Comparison of ENCODE assay signal across 1 cellular context in the genomic region with DNA sequence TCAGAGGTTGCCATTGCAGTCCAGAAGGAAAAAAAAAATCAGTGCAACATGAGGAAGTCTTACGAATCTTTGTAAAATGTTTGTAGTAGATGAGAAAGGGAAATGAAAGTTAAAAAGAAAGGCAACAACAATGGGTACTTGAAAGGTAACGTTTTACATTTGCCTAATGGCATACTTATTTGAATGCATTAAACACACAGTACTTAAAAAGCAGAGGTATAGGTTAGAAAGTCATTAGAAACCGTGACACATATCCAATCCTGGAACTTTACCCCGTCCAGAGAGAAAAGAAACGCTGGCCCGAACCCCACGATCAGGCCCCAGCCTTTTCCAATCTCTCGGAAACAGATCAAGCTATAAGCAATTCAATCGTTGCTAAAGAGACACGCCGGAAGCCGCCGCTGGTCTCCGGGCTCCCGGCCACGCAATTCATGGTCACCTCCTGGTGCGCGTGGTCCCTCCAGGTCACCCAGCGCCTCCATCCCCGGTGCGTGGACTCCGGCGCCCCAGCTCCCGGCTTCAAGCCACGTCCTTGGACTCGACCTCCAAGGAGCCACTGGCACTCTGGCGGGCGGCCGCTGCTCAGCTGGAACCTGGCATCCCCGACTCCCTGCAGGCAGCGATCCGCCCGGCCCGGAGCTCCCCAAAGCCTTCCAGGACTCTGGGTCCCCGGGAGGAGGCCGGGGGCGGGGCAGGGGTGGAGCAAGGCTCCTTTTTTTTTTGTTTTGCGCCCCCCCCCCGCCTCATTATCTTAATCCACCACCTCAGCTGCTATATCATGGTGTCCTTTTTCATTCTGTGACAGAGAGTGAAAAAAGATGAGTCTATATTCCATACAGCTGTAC.
TF ChIP-seq lines count a peak whose summit lies in the region.

TSS of gene SLC18B1 (minus strand) at position 663 of the 845 bp plus-strand sequence. CDS start at position 482, 181 bp downstream.

TF ChIP-seq in HepG2, 621 proteins besides CTCF, POLR2A, EP300 and RAD21 (continued from another document and continues in another):
- TF ChIP-seq, protein P1, sequence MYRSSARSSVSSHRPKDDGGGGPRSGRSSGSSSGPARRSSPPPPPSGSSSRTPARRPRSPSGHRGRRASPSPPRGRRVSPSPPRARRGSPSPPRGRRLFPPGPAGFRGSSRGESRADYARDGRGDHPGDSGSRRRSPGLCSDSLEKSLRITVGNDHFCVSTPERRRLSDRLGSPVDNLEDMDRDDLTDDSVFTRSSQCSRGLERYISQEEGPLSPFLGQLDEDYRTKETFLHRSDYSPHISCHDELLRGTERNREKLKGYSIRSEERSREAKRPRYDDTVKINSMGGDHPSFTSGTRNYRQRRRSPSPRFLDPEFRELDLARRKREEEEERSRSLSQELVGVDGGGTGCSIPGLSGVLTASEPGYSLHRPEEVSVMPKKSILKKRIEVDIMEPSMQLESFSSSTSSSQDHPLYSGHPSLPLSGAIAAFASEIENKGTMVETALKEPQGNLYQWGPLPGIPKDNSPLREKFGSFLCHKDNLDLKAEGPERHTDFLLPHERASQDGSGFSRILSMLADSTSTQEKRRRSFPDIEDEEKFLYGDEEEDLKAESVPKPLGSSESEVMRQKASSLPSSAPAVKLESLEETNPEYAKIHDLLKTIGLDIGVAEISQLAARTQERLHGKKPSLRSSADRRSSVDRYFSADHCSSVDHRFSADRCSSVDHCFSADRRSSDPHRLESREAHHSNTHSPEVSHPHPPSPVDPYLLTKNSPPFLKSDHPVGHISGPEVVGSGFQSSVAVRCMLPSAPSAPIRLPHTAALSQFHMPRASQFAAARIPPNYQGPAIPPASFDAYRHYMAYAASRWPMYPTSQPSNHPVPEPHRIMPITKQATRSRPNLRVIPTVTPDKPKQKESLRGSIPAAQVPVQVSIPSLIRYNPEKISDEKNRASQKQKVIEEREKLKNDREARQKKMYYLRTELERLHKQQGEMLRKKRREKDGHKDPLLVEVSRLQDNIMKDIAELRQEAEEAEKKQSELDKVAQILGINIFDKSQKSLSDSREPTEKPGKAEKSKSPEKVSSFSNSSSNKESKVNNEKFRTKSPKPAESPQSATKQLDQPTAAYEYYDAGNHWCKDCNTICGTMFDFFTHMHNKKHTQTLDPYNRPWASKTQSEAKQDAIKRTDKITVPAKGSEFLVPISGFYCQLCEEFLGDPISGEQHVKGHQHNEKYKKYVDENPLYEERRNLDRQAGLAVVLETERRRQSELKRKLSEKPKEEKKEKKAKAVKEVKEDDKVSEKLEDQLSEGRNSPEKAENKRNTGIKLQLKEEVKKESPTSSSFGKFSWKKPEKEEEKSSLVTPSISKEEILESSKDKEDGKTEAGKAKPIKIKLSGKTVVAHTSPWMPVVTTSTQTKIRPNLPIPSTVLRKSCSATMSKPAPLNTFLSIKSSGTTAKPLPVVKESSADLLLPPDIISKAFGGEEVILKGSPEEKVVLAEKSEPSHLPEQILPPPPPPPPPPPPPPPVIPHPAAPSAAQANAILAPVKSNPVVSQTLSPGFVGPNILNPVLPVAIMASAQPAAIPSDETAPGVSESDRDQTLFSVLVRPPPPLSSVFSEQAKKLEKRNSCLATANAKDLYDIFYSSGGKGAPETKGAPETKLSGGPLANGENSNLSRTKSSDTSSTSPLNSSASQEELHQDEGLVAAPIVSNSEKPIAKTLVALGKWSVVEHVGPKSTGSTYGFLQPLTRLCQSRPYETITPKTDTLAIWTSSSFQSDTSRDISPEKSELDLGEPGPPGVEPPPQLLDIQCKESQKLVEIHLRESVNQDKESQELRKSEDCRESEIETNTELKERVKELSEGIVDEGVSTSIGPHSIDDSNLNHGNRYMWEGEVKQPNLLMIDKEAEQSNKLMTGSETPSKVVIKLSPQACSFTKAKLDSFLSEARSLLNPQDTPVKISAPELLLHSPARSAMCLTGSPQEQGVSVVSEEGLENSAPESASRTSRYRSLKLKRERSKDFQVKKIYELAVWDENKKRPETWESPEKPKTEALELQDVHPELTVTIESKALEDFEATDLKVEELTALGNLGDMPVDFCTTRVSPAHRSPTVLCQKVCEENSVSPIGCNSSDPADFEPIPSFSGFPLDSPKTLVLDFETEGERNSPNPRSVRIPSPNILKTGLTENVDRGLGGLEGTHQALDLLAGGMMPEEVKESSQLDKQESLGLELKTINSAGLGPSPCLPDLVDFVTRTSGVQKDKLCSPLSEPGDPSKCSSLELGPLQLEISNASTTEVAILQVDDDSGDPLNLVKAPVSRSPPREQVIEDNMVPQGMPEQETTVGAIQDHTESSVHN (CRISPR knock-in tag; IDR thresholded peaks at IDR 0.05), result no peak
- TF ChIP-seq MTA3 (CRISPR knock-in tag; IDR thresholded peaks at IDR 0.05), result no peak
- no peak for TF ChIP-seq EEA1 (CRISPR knock-in tag; IDR thresholded peaks at IDR 0.05; ENCODE audit: borderline replicate concordance)
- no peak for TF ChIP-seq CC2D1A (CRISPR knock-in tag; IDR thresholded peaks at IDR 0.05)
- no peak for TF ChIP-seq REST (IDR thresholded peaks at IDR 0.05; ENCODE audit: borderline replicate concordance in 1 of 2, low read depth in 1 of 2, low read length in 2 of 2)
- TF ChIP-seq POLR2G (IDR thresholded peaks at IDR 0.05; ENCODE audit: low read depth, low read length), result peak; percentile 80; the same call in 1 of the 2 replicates
- TF ChIP-seq ZNF724P (CRISPR knock-in tag; IDR thresholded peaks at IDR 0.05; ENCODE audit: borderline replicate concordance), result 0 out of 2 replicates have a peak, but pooled peaks have one; percentile 20
- no peak; the same call in 1 of the 2 replicates for TF ChIP-seq ZBTB25 (CRISPR knock-in tag; IDR thresholded peaks at IDR 0.05)
- TF ChIP-seq POLR2AphosphoS5 (IDR thresholded peaks at IDR 0.05; ENCODE audit: low read depth, low read length), result peak; percentile 38
- no peak for TF ChIP-seq CENPX (CRISPR knock-in tag; IDR thresholded peaks at IDR 0.05)
- 0 out of 2 replicates have a peak, but pooled peaks have one; percentile 31 for TF ChIP-seq MEIS2 (CRISPR knock-in tag; IDR thresholded peaks at IDR 0.05)
- no peak for TF ChIP-seq MAFG (CRISPR knock-in tag; IDR thresholded peaks at IDR 0.05)
- no peak for TF ChIP-seq THAP8 (CRISPR knock-in tag; IDR thresholded peaks at IDR 0.05; ENCODE audit: borderline replicate concordance)
- no peak for TF ChIP-seq TEAD2 (CRISPR knock-in tag; IDR thresholded peaks at IDR 0.05)
- TF ChIP-seq, protein P2, sequence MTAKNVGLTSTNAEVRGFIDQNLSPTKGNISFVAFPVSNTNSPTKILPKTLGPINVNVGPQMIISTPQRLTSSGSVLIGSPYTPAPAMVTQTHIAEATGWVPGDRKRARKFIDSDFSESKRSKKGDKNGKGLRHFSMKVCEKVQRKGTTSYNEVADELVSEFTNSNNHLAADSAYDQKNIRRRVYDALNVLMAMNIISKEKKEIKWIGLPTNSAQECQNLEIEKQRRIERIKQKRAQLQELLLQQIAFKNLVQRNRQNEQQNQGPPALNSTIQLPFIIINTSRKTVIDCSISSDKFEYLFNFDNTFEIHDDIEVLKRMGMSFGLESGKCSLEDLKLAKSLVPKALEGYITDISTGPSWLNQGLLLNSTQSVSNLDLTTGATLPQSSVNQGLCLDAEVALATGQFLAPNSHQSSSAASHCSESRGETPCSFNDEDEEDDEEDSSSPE (CRISPR knock-in tag; IDR thresholded peaks at IDR 0.05), result no peak
- TF ChIP-seq, protein P3, sequence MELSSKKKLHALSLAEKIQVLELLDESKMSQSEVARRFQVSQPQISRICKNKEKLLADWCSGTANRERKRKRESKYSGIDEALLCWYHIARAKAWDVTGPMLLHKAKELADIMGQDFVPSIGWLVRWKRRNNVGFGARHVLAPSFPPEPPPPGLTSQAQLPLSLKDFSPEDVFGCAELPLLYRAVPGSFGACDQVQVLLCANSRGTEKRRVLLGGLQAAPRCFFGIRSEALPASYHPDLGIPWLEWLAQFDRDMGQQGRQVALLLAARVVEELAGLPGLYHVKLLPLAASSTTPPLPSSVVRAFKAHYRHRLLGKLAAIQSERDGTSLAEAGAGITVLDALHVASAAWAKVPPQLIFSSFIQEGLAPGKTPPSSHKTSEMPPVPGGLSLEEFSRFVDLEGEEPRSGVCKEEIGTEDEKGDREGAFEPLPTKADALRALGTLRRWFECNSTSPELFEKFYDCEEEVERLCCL (CRISPR knock-in tag; IDR thresholded peaks at IDR 0.05; ENCODE audit: borderline replicate concordance), result no peak
- TF ChIP-seq ARID3A (IDR thresholded peaks at IDR 0.05; ENCODE audit: low read depth, low read length), result no peak
- no peak for TF ChIP-seq TCF7L2 (IDR thresholded peaks at IDR 0.05; ENCODE audit: low read depth, low read length)
- no peak for TF ChIP-seq TMF1 (CRISPR knock-in tag; IDR thresholded peaks at IDR 0.05; ENCODE audit: low read depth)
- TF ChIP-seq MTF2 (CRISPR knock-in tag; IDR thresholded peaks at IDR 0.05; ENCODE audit: borderline replicate concordance), result no peak
- peak; percentile 85; the same call in 1 of the 2 replicates for TF ChIP-seq ZNF614 (CRISPR knock-in tag; IDR thresholded peaks at IDR 0.05; ENCODE audit: borderline replicate concordance)
- TF ChIP-seq PHF8 (CRISPR knock-in tag; IDR thresholded peaks at IDR 0.05), result peak; percentile 88
- peak; percentile 47; the same call in 1 of the 2 replicates for TF ChIP-seq ARID5B (CRISPR knock-in tag; IDR thresholded peaks at IDR 0.05)
- no peak; the same call in 1 of the 2 replicates for TF ChIP-seq MIER3 (CRISPR knock-in tag; IDR thresholded peaks at IDR 0.05; ENCODE audit: borderline replicate concordance)
- no peak for TF ChIP-seq ZC3H13 (CRISPR knock-in tag; IDR thresholded peaks at IDR 0.05)
- no peak for TF ChIP-seq RARA (CRISPR knock-in tag; IDR thresholded peaks at IDR 0.05)
